1 cellular context compared by ENCODE assay signal in the genomic region with DNA sequence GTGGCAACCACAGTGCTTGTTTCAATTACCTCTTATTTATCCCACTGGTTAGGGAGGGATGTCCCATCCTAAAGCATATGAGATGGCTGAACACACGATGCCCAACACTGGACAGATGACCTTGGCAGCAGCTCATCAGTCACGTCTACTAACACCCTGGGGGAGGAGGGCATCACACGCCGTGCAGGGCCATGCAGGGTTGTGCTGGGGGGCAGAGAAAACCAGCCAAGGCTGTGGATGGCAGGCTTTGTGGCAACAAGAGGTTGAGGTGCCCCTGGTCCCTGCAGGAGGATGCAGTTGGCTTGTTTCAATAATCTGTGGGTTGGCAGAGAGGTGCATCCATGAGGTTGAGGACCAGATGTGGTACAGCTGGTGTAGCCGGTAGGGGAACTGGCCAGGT.
TF ChIP-seq lines count a peak whose summit lies in the region.

No MANE protein-coding gene starts in this region.

TF ChIP-seq in H1, 55 proteins besides CTCF, POLR2A, EP300 and RAD21:
- no peak for TF ChIP-seq RBBP5 (IDR thresholded peaks at IDR 0.05; ENCODE audit: borderline replicate concordance, low read depth, low read length)
- TF ChIP-seq TAF7 (optimal IDR thresholded peaks at IDR 0.05; ENCODE audit: borderline replicate concordance, low read depth, low read length), result no peak
- TF ChIP-seq TAF1 (IDR thresholded peaks at IDR 0.05; ENCODE audit: low read depth, low read length), result no peak
- no peak for TF ChIP-seq YY1 (IDR thresholded peaks at IDR 0.05; ENCODE audit: low read depth, low read length)
- no peak for TF ChIP-seq CHD1 (IDR thresholded peaks at IDR 0.05; ENCODE audit: low read depth, low read length)
- no peak for TF ChIP-seq HDAC2 (IDR thresholded peaks at IDR 0.05; ENCODE audit: borderline replicate concordance in 1 of 2, low read depth in 2 of 2, low read length in 2 of 2)
- TF ChIP-seq, protein P1, sequence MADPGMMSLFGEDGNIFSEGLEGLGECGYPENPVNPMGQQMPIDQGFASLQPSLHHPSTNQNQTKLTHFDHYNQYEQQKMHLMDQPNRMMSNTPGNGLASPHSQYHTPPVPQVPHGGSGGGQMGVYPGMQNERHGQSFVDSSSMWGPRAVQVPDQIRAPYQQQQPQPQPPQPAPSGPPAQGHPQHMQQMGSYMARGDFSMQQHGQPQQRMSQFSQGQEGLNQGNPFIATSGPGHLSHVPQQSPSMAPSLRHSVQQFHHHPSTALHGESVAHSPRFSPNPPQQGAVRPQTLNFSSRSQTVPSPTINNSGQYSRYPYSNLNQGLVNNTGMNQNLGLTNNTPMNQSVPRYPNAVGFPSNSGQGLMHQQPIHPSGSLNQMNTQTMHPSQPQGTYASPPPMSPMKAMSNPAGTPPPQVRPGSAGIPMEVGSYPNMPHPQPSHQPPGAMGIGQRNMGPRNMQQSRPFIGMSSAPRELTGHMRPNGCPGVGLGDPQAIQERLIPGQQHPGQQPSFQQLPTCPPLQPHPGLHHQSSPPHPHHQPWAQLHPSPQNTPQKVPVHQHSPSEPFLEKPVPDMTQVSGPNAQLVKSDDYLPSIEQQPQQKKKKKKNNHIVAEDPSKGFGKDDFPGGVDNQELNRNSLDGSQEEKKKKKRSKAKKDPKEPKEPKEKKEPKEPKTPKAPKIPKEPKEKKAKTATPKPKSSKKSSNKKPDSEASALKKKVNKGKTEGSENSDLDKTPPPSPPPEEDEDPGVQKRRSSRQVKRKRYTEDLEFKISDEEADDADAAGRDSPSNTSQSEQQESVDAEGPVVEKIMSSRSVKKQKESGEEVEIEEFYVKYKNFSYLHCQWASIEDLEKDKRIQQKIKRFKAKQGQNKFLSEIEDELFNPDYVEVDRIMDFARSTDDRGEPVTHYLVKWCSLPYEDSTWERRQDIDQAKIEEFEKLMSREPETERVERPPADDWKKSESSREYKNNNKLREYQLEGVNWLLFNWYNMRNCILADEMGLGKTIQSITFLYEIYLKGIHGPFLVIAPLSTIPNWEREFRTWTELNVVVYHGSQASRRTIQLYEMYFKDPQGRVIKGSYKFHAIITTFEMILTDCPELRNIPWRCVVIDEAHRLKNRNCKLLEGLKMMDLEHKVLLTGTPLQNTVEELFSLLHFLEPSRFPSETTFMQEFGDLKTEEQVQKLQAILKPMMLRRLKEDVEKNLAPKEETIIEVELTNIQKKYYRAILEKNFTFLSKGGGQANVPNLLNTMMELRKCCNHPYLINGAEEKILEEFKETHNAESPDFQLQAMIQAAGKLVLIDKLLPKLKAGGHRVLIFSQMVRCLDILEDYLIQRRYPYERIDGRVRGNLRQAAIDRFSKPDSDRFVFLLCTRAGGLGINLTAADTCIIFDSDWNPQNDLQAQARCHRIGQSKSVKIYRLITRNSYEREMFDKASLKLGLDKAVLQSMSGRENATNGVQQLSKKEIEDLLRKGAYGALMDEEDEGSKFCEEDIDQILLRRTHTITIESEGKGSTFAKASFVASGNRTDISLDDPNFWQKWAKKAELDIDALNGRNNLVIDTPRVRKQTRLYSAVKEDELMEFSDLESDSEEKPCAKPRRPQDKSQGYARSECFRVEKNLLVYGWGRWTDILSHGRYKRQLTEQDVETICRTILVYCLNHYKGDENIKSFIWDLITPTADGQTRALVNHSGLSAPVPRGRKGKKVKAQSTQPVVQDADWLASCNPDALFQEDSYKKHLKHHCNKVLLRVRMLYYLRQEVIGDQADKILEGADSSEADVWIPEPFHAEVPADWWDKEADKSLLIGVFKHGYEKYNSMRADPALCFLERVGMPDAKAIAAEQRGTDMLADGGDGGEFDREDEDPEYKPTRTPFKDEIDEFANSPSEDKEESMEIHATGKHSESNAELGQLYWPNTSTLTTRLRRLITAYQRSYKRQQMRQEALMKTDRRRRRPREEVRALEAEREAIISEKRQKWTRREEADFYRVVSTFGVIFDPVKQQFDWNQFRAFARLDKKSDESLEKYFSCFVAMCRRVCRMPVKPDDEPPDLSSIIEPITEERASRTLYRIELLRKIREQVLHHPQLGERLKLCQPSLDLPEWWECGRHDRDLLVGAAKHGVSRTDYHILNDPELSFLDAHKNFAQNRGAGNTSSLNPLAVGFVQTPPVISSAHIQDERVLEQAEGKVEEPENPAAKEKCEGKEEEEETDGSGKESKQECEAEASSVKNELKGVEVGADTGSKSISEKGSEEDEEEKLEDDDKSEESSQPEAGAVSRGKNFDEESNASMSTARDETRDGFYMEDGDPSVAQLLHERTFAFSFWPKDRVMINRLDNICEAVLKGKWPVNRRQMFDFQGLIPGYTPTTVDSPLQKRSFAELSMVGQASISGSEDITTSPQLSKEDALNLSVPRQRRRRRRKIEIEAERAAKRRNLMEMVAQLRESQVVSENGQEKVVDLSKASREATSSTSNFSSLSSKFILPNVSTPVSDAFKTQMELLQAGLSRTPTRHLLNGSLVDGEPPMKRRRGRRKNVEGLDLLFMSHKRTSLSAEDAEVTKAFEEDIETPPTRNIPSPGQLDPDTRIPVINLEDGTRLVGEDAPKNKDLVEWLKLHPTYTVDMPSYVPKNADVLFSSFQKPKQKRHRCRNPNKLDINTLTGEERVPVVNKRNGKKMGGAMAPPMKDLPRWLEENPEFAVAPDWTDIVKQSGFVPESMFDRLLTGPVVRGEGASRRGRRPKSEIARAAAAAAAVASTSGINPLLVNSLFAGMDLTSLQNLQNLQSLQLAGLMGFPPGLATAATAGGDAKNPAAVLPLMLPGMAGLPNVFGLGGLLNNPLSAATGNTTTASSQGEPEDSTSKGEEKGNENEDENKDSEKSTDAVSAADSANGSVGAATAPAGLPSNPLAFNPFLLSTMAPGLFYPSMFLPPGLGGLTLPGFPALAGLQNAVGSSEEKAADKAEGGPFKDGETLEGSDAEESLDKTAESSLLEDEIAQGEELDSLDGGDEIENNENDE (IDR thresholded peaks at IDR 0.05; ENCODE audit: insufficient replicate concordance, low read length), result no peak
- TF ChIP-seq CBX8 (IDR thresholded peaks at IDR 0.05; ENCODE audit: borderline replicate concordance, low read depth, low read length), result no peak
- TF ChIP-seq BRCA1 (IDR thresholded peaks at IDR 0.05; ENCODE audit: low read depth, low read length), result no peak
- TF ChIP-seq, protein P2, sequence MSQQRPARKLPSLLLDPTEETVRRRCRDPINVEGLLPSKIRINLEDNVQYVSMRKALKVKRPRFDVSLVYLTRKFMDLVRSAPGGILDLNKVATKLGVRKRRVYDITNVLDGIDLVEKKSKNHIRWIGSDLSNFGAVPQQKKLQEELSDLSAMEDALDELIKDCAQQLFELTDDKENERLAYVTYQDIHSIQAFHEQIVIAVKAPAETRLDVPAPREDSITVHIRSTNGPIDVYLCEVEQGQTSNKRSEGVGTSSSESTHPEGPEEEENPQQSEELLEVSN (IDR thresholded peaks at IDR 0.05), result no peak
- no peak for TF ChIP-seq SRF (IDR thresholded peaks at IDR 0.05; ENCODE audit: low read depth, low read length)
- no peak for TF ChIP-seq TEAD4 (IDR thresholded peaks at IDR 0.05; ENCODE audit: low read depth, low read length)
- TF ChIP-seq ZNF274 (IDR thresholded peaks at IDR 0.05; ENCODE audit: borderline replicate concordance, extremely low read depth, low read length), result no peak
- TF ChIP-seq ASH2L (IDR thresholded peaks at IDR 0.05; ENCODE audit: low read length), result no peak
- TF ChIP-seq EGR1 (IDR thresholded peaks at IDR 0.05; ENCODE audit: borderline replicate concordance, low read depth, low read length), result no peak
- no peak for TF ChIP-seq MAX (IDR thresholded peaks at IDR 0.05)
